24 cellular contexts compared by ENCODE assay signal in the genomic region with DNA sequence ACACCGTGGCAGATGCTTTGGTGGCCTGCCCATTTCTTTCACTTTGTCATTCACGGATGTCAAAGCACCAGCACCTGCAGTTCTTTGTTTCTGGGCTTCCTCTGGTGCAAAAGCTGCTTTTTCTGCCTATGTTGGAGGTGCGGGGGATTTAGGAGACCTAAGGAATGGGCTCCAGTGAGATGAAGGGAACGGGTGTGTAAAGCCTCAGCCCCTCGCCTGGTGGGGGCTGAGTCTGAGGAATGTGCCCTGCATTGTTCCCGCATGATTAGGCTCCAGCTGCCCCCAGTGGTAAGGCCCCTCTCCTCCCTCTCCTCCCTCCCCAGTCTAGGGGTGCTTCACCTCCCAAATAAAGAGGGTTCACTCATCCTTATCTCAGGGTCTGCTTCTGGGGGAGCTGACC.
DNase-seq lines count a peak whose midpoint lies in the region; ATAC-seq, FAIRE-seq and TF ChIP-seq lines count a peak whose summit lies in the region.
"Had no signal": no experiment of that assay in that cellular context is flagged by ENCODE, and none has a peak within 500 bp of the region (broad histone marks: within the 10 kb centered on the region; RNA-seq: fewer than 3 reads in every experiment).

No MANE protein-coding gene starts in this region.

- H3K4me1 Mint-ChIP-seq in activated CD8-positive, alpha-beta T cell treated with anti-CD3 and anti-CD28 coated beads, Interleukin-2, amount 10 ng/mL, durations not matched to agents 7 days and 5 days (ENCODE audit: low read depth) = peaks cover 31% of the 10 kb centered on the region
- peaks cover 27% of the 10 kb centered on the region for H3K4me1 Mint-ChIP-seq in activated CD8-positive, alpha-beta T cell treated with anti-CD3 and anti-CD28 coated beads for 36 hours (ENCODE audit: low read depth)
- H3K4me1 Mint-ChIP-seq in astrocyte (ENCODE audit: low read depth, unreplicated experiment) = peaks cover 15% of the 10 kb centered on the region
- H3K4me1 Mint-ChIP-seq: activated B cell treated with CpG ODN at 0.5 μM for 24 hours had no signal

- intact Hi-C loops in activated CD8-positive, alpha-beta T cell treated with anti-CD3 and anti-CD28 coated beads for 36 hours (cut with micrococcal nuclease) = no loop called here

- no peaks in the 10 kb centered on the region for H3K27me3 Mint-ChIP-seq in activated CD8-positive, alpha-beta T cell treated with anti-CD3 and anti-CD28 coated beads, Interleukin-2, amount 10 ng/mL, durations not matched to agents 7 days and 5 days (ENCODE audit: low read depth)
- no peaks in the 10 kb centered on the region for H3K27me3 Mint-ChIP-seq in activated CD8-positive, alpha-beta T cell treated with anti-CD3 and anti-CD28 coated beads for 36 hours
- no peaks in the 10 kb centered on the region for H3K27me3 Mint-ChIP-seq in astrocyte (ENCODE audit: low read depth, unreplicated experiment)
- H3K27me3 Mint-ChIP-seq: activated B cell treated with CpG ODN at 0.5 μM for 24 hours; activated naive CD8-positive, alpha-beta T cell; CD8-positive, alpha-beta memory T cell had no signal

- no peak for DNase-seq in activated CD8-positive, alpha-beta T cell treated with anti-CD3 and anti-CD28 coated beads, Interleukin-2, amount 10 ng/mL, durations not matched to agents 7 days and 5 days
- no peak for DNase-seq in activated CD8-positive, alpha-beta T cell treated with anti-CD3 and anti-CD28 coated beads for 36 hours
- no peak for DNase-seq in astrocyte (ENCODE audit: low read depth)
- peak; percentile 61 for DNase-seq in left kidney (ENCODE audit: low read depth, low spot score)
- DNase-seq in suprapubic skin (ENCODE audit: low spot score in 2 of 2) = no peak
- DNase-seq in C1 segment of cervical spinal cord (lab: John Stamatoyannopoulos, UW) = no peak
- DNase-seq in SK-N-SH = no peak
- DNase-seq in NCI-H2029 treated with DMSO at 0.1 percent for 48 hours (lab: John Stamatoyannopoulos, UW) = no peak
- DNase-seq: 8988T; activated B cell treated with CpG ODN at 0.5 μM for 24 hours; activated CD4-positive, alpha-beta T cell treated with anti-CD3 and anti-CD28 coated beads, Interleukin-2, amount 50 U/mL, for 4 hours; activated CD8-positive, alpha-beta memory T cell treated with anti-CD3 and anti-CD28 coated beads, Interleukin-2, amount 50 U/mL, for 4 hours; aorta; CD8-positive, alpha-beta memory T cell; central memory CD4-positive, alpha-beta T cell; NCI-H1092 treated with DMSO at 0.1 percent for 48 hours; NCI-H2029; NCI-H526 treated with DMSO at 0.1 percent for 48 hours; occipital lobe; Right ventricle myocardium superior; stimulated activated naive CD4-positive, alpha-beta T cell treated with Interleukin-2 at 50 U/mL for 16 hours; testis had no signal

- no peaks in the 10 kb centered on the region for H3K79me2 ChIP-seq in astrocyte (ENCODE audit: insufficient read depth, low read length)
- H3K79me2 ChIP-seq in SK-N-SH (ENCODE audit: insufficient read depth) = no peaks in the 10 kb centered on the region

- no peak overlapping the region for H2AFZ ChIP-seq in astrocyte (ENCODE audit: low read depth, low read length)
- no peak overlapping the region for H2AFZ ChIP-seq in SK-N-SH (ENCODE audit: low read depth)

- no peak for TF ChIP-seq EP300 in suprapubic skin (IDR thresholded peaks at IDR 0.05)
- no peak for TF ChIP-seq EP300 in SK-N-SH (IDR thresholded peaks at IDR 0.05; ENCODE audit: borderline replicate concordance in 1 of 2, low read depth in 1 of 2, low read length in 1 of 2)

- H3K27me3 ChIP-seq in astrocyte (ENCODE audit: insufficient read depth, low read length) (no peaks in the 10 kb centered on the region), suprapubic skin (no peaks in the 10 kb centered on the region), SK-N-SH (ENCODE audit: insufficient read depth) (no peaks in the 10 kb centered on the region)
- H3K27me3 ChIP-seq: testis had no signal

- peaks cover 3% of the 10 kb centered on the region for H3K36me3 Mint-ChIP-seq in activated CD8-positive, alpha-beta T cell treated with anti-CD3 and anti-CD28 coated beads, Interleukin-2, amount 10 ng/mL, durations not matched to agents 7 days and 5 days (ENCODE audit: low read depth)
- H3K36me3 Mint-ChIP-seq in activated CD8-positive, alpha-beta T cell treated with anti-CD3 and anti-CD28 coated beads for 36 hours (ENCODE audit: low read depth) = no peaks in the 10 kb centered on the region
- no peaks in the 10 kb centered on the region for H3K36me3 Mint-ChIP-seq in astrocyte (ENCODE audit: low read depth, unreplicated experiment)

- H3K4me3 ChIP-seq in astrocyte (ENCODE audit: insufficient read depth, low read depth, low read length) (no peak overlapping the region), suprapubic skin (no peak overlapping the region), SK-N-SH (ENCODE audit: low read depth in 2 of 2, low read length in 1 of 2) (no peak overlapping the region)
- H3K4me3 ChIP-seq: testis had no signal

- CTCF ChIA-PET in activated CD8-positive, alpha-beta T cell treated with anti-CD3 and anti-CD28 coated beads, Interleukin-2, amount 10 ng/mL, durations not matched to agents 7 days and 5 days (lab: Charles Lee) = interaction anchor here (1.0 to 3.9 kb wide), 5 partner anchors 14 to 210 kb away, joined by 5 to 23 read pairs (median 7); no protein-coding TSS in a partner anchor
- CTCF ChIA-PET in activated CD8-positive, alpha-beta T cell treated with anti-CD3 and anti-CD28 coated beads for 36 hours (lab: Charles Lee) = interaction anchor here (1.9 to 4.5 kb wide), 3 partner anchors 13 to 210 kb away, joined by 9 to 28 read pairs (median 20); no protein-coding TSS in a partner anchor
- CTCF ChIA-PET in SK-N-SH (lab: Yijun Ruan, JAX) = interaction anchor here (1.2 to 3.1 kb wide), 5 partner anchors 9 to 210 kb away, joined by 3 to 15 read pairs (median 7); no protein-coding TSS in a partner anchor

- H3K9me2 ChIP-seq in SK-N-SH = no peaks in the 10 kb centered on the region

- H3K27ac ChIP-seq in astrocyte (ENCODE audit: low read depth, low read length) (no peak overlapping the region), suprapubic skin (no peak overlapping the region), SK-N-SH (ENCODE audit: low read depth in 2 of 2, low read length in 1 of 2) (no peak overlapping the region)
- H3K27ac ChIP-seq: testis had no signal

- ATAC-seq in activated CD8-positive, alpha-beta T cell treated with anti-CD3 and anti-CD28 coated beads, Interleukin-2, amount 10 ng/mL, durations not matched to agents 7 days and 5 days = no peak
- no peak for ATAC-seq in activated CD8-positive, alpha-beta T cell treated with anti-CD3 and anti-CD28 coated beads for 36 hours
- ATAC-seq: HCT116 had no signal

- H3K36me3 ChIP-seq in astrocyte (ENCODE audit: insufficient read depth, low read length) = no peaks in the 10 kb centered on the region
- H3K36me3 ChIP-seq in suprapubic skin = no peaks in the 10 kb centered on the region
- H3K36me3 ChIP-seq in SK-N-SH (replicated peaks in 1 of 2; ENCODE audit: control insufficient read depth in 1 of 2, insufficient read depth in 2 of 2, low read length in 1 of 2) = no peaks in the 10 kb centered on the region

- no peaks in the 10 kb centered on the region for H3K9me3 Mint-ChIP-seq in activated CD8-positive, alpha-beta T cell treated with anti-CD3 and anti-CD28 coated beads, Interleukin-2, amount 10 ng/mL, durations not matched to agents 7 days and 5 days (ENCODE audit: insufficient read depth)
- no peaks in the 10 kb centered on the region for H3K9me3 Mint-ChIP-seq in activated CD8-positive, alpha-beta T cell treated with anti-CD3 and anti-CD28 coated beads for 36 hours
- H3K9me3 Mint-ChIP-seq in astrocyte (ENCODE audit: unreplicated experiment) = no peaks in the 10 kb centered on the region
- H3K9me3 Mint-ChIP-seq: activated B cell treated with CpG ODN at 0.5 μM for 24 hours; CD8-positive, alpha-beta memory T cell had no signal

- FAIRE-seq in astrocyte (lab: Jason Lieb, UNC) = no peak

- H4K20me1 ChIP-seq in astrocyte (ENCODE audit: insufficient read depth, low read length) = no peaks in the 10 kb centered on the region
- no peaks in the 10 kb centered on the region for H4K20me1 ChIP-seq in SK-N-SH (ENCODE audit: insufficient read depth)

- no peak for TF ChIP-seq POLR2A in suprapubic skin (IDR thresholded peaks at IDR 0.05)

- 88% methylated on average over 3 of the region's 6 CpGs for WGBS in suprapubic skin
- 82% methylated on average over 6 of the region's 6 CpGs for WGBS in SK-N-SH (ENCODE audit: low lambda C conversion rate)

- H3K9ac ChIP-seq in astrocyte (ENCODE audit: low read length) = no peak overlapping the region
- no peak overlapping the region for H3K9ac ChIP-seq in SK-N-SH

- TF ChIP-seq CTCF in activated CD8-positive, alpha-beta T cell treated with anti-CD3 and anti-CD28 coated beads for 36 hours (IDR thresholded peaks at IDR 0.05) = no peak
- no peak for TF ChIP-seq CTCF in astrocyte (IDR thresholded peaks at IDR 0.05; ENCODE audit: insufficient read depth, low read depth, low read length)
- TF ChIP-seq CTCF in suprapubic skin (IDR thresholded peaks at IDR 0.05) = no peak
- TF ChIP-seq CTCF in SK-N-SH (IDR thresholded peaks at IDR 0.05) = no peak

- H3K4me1 ChIP-seq in astrocyte (ENCODE audit: insufficient read depth, low read length) (no peaks in the 10 kb centered on the region), suprapubic skin (no peaks in the 10 kb centered on the region), SK-N-SH (ENCODE audit: control insufficient read depth in 1 of 2, insufficient read depth in 2 of 2, low read depth in 1 of 2, low read length in 1 of 2) (no peaks in the 10 kb centered on the region)

- no peak for TF ChIP-seq RAD21 in SK-N-SH (IDR thresholded peaks at IDR 0.05; ENCODE audit: low read length)

- no peaks in the 10 kb centered on the region for H3F3A ChIP-seq in SK-N-SH (replicated peaks; ENCODE audit: insufficient read depth)

- H3K4me2 ChIP-seq in astrocyte (ENCODE audit: low read length) (no peak overlapping the region), SK-N-SH (no peak overlapping the region)

- H3K4me3 Mint-ChIP-seq in activated CD8-positive, alpha-beta T cell treated with anti-CD3 and anti-CD28 coated beads, Interleukin-2, amount 10 ng/mL, durations not matched to agents 7 days and 5 days = no peak overlapping the region
- H3K4me3 Mint-ChIP-seq in activated CD8-positive, alpha-beta T cell treated with anti-CD3 and anti-CD28 coated beads for 36 hours = no peak overlapping the region
- no peak overlapping the region for H3K4me3 Mint-ChIP-seq in astrocyte (ENCODE audit: unreplicated experiment)
- H3K4me3 Mint-ChIP-seq: activated B cell treated with CpG ODN at 0.5 μM for 24 hours; activated naive CD8-positive, alpha-beta T cell; CD8-positive, alpha-beta memory T cell had no signal

- peak overlapping the region; percentile 53 for H3K27ac Mint-ChIP-seq in activated CD8-positive, alpha-beta T cell treated with anti-CD3 and anti-CD28 coated beads, Interleukin-2, amount 10 ng/mL, durations not matched to agents 7 days and 5 days
- H3K27ac Mint-ChIP-seq in activated CD8-positive, alpha-beta T cell treated with anti-CD3 and anti-CD28 coated beads for 36 hours = no peak overlapping the region
- peak overlapping the region; percentile 75 for H3K27ac Mint-ChIP-seq in astrocyte (ENCODE audit: unreplicated experiment)
- H3K27ac Mint-ChIP-seq: activated B cell treated with CpG ODN at 0.5 μM for 24 hours; activated naive CD8-positive, alpha-beta T cell had no signal

- no peaks in the 10 kb centered on the region for H3K9me3 ChIP-seq in astrocyte (ENCODE audit: insufficient read depth, low read depth, low read length)
- no peaks in the 10 kb centered on the region for H3K9me3 ChIP-seq in suprapubic skin
- H3K9me3 ChIP-seq in SK-N-SH = no peaks in the 10 kb centered on the region
- H3K9me3 ChIP-seq: testis had no signal

- POLR2A ChIA-PET in activated CD8-positive, alpha-beta T cell treated with anti-CD3 and anti-CD28 coated beads, Interleukin-2, amount 10 ng/mL, durations not matched to agents 7 days and 5 days (lab: Charles Lee) = interaction anchor here (1.1 kb wide), 1 partner anchor 22 kb away, joined by 4 read pairs; no protein-coding TSS in a partner anchor
- POLR2A ChIA-PET in activated CD8-positive, alpha-beta T cell treated with anti-CD3 and anti-CD28 coated beads for 36 hours (lab: Charles Lee) = interaction anchor here (0.7 to 2.8 kb wide), 4 partner anchors 38 to 158 kb away, joined by 3 to 11 read pairs (median 4); a partner anchor contains a TSS
- POLR2A ChIA-PET in SK-N-SH (lab: Yijun Ruan, JAX) = no interaction called here
